Comparison of ENCODE assay signal across 24 cellular contexts in genomic region chr7:131202451-131202850, GRCh38.
"Had no signal": no experiment of that assay in that cellular context is flagged by ENCODE, and none has a peak within 500 bp of the region (broad histone marks: within the 10 kb centered on the region; RNA-seq: fewer than 3 reads in every experiment).

No MANE protein-coding gene starts in this region.

- ATAC-seq: activated CD8-positive, alpha-beta memory T cell treated with anti-CD3 and anti-CD28 coated beads, Interleukin-2, amount 10 ng/mL, durations not matched to agents 7 days and 5 days; activated CD8-positive, alpha-beta T cell treated with anti-CD3 and anti-CD28 coated beads, Interleukin-2, amount 10 ng/mL, durations not matched to agents 7 days and 5 days; activated T-cell treated with anti-CD3 and anti-CD28 coated beads, Interleukin-2, amount 50 U/mL, for 4 hours; Panc1; WTC11 had no signal

- H3K9me3 ChIP-seq: SJSA1 had no signal

- H3K27me3 ChIP-seq: SJSA1 had no signal

- H3K4me3 ChIP-seq: SJSA1 had no signal

- H3K27ac ChIP-seq: SJSA1 had no signal

- H3K36me3 ChIP-seq: SJSA1 had no signal

- DNase-seq: activated CD4-positive, alpha-beta T cell treated with anti-CD3 and anti-CD28 coated beads for 48 hours; activated CD4-positive, alpha-beta T cell treated with anti-CD3 and anti-CD28 coated beads, Interleukin-2, amount 50 U/mL, for 4 hours; activated CD4-positive, CD25-positive, alpha-beta regulatory T cell treated with anti-CD3 and anti-CD28 coated beads, Interleukin-2, amount 50 U/mL, for 72 hours; activated CD8-positive, alpha-beta memory T cell treated with anti-CD3 and anti-CD28 coated beads, Interleukin-2, amount 10 ng/mL, durations not matched to agents 7 days and 5 days; activated CD8-positive, alpha-beta T cell treated with anti-CD3 and anti-CD28 coated beads, Interleukin-2, amount 10 ng/mL, durations not matched to agents 7 days and 5 days; activated effector memory CD4-positive, alpha-beta T cell treated with anti-CD3 and anti-CD28 coated beads, Interleukin-2, amount 50 U/mL, for 16 hours; activated naive CD4-positive, alpha-beta T cell treated with anti-CD3 and anti-CD28 coated beads for 36 hours; activated T-cell treated with anti-CD3 and anti-CD28 coated beads, Interleukin-2, amount 50 U/mL, for 4 hours; amygdala; KG1; MV-4-11; NCI-H1092 treated with DMSO at 0.1 percent for 48 hours; NCI-H1417 treated with DMSO at 0.1 percent for 48 hours; NCI-H1694; NCI-H2029 treated with DMSO at 0.1 percent for 48 hours; NCI-H345; NCI-H510A; NCI-H82; OCI-M1; RPMI8226; SHP77 had no signal

- H3K4me1 ChIP-seq: SJSA1 had no signal
